Comparison of ENCODE assay signal across 36 cellular contexts in genomic region chr14:79448922-79449321, GRCh38.
"Had no signal": no experiment of that assay in that cellular context is flagged by ENCODE, and none has a peak within 500 bp of the region (broad histone marks: within the 10 kb centered on the region; RNA-seq: fewer than 3 reads in every experiment).

No MANE protein-coding gene starts in this region.

- H3K27ac ChIP-seq: KMS-11 had no signal

- H3K4me2 ChIP-seq: KMS-11 had no signal

- H3K9ac ChIP-seq: KMS-11 had no signal

- DNase-seq: Karpas-422, Kasumi-1, KBM-7, KG1, MG63, MM.1S, MV-4-11, NCI-H1048, NCI-H1092, NCI-H1092 treated with DMSO at 0.1 percent for 48 hours, NCI-H1105, NCI-H1105 treated with DMSO at 0.1 percent for 48 hours, NCI-H1417, NCI-H1417 treated with DMSO at 0.1 percent for 48 hours, NCI-H1436, NCI-H1436 treated with DMSO at 0.1 percent for 48 hours, NCI-H146, NCI-H1694, NCI-H1694 treated with DMSO at 0.1 percent for 48 hours, NCI-H187, NCI-H187 treated with DMSO at 0.1 percent for 48 hours, NCI-H1930, NCI-H2029, NCI-H2029 treated with DMSO at 0.1 percent for 48 hours, NCI-H2081, NCI-H2081 treated with DMSO at 0.1 percent for 48 hours, NCI-H2107, NCI-H2171, NCI-H2171 treated with DMSO at 0.1 percent for 48 hours, NCI-H2227 treated with DMSO at 0.1 percent for 48 hours, NCI-H226, NCI-H446, NCI-H446 treated with DMSO at 0.1 percent for 48 hours, NCI-H510A, NCI-H510A treated with DMSO at 0.1 percent for 48 hours had no signal

- H3K36me3 ChIP-seq: MG63 had no signal

- H3K9me3 ChIP-seq: MG63 had no signal

- H3K27me3 ChIP-seq: MG63 had no signal

- H3K4me3 ChIP-seq: MG63 had no signal
